17 cellular contexts compared by ENCODE assay signal in genomic region chr9:133054966-133055365, GRCh38. TPM values are rescaled to one million over a fixed set of nuclear protein-coding genes. Genes with fewer than 3 reads are reported as not detected.
DNase-seq lines count a peak whose midpoint lies in the region; ATAC-seq and TF ChIP-seq lines count a peak whose summit lies in the region.
"Had no signal": no experiment of that assay in that cellular context is flagged by ENCODE, and none has a peak within 500 bp of the region (broad histone marks: within the 10 kb centered on the region; RNA-seq: fewer than 3 reads in every experiment).

No MANE protein-coding gene starts in this region.

- H3K9ac ChIP-seq in neural progenitor cell = no peak overlapping the region

- no peak overlapping the region for H3K4me2 ChIP-seq in neural progenitor cell

- intact Hi-C loops in Right ventricle myocardium superior (cut with DNase I) (loop anchor here (5.0 kb wide), 1 partner anchor 92 kb away; no protein-coding TSS in a partner anchor), psoas muscle (cut with DNase I) (loop anchor here in 1 of 2 donors (5.0 kb wide), 1 partner anchor 52 kb away; no protein-coding TSS in a partner anchor)

- no peak overlapping the region for H3K4me3 Mint-ChIP-seq in neural progenitor cell
- H3K4me3 Mint-ChIP-seq: CD4-positive, CD25-positive, alpha-beta regulatory T cell; T-helper 1 cell treated with Interleukin-12 subunit alpha and Interleukin-12 subunit beta and Interleukin-4 antibody, amounts not matched to agents 30 μg/mL and 1 μg/mL, for 36 hours had no signal

- no peaks in the 10 kb centered on the region for H3K79me2 ChIP-seq in neural progenitor cell (ENCODE audit: low read depth)

- no peaks in the 10 kb centered on the region for H3K9me3 Mint-ChIP-seq in neural progenitor cell
- H3K9me3 Mint-ChIP-seq: T-helper 1 cell treated with Interleukin-12 subunit alpha and Interleukin-12 subunit beta and Interleukin-4 antibody, amounts not matched to agents 30 μg/mL and 1 μg/mL, for 36 hours had no signal

- H3K27me3 ChIP-seq in psoas muscle (ENCODE audit: insufficient read depth in 3 of 3, low read length in 2 of 3) = no peaks in the 10 kb centered on the region
- H3K27me3 ChIP-seq in neural progenitor cell = no peaks in the 10 kb centered on the region
- H3K27me3 ChIP-seq: adrenal gland had no signal

- H3K4me1 ChIP-seq in psoas muscle = peaks cover 8% of the 10 kb centered on the region
- H3K4me1 ChIP-seq in neural progenitor cell = peaks cover 7% of the 10 kb centered on the region
- H3K4me1 ChIP-seq: adrenal gland had no signal

- ATAC-seq in Right ventricle myocardium superior (ENCODE audit: poor library complexity) (peak; percentile 83), psoas muscle (peak; percentile 93 to 95 (median 95)), HG03571 (IDR thresholded peaks at IDR 0.05; ENCODE audit: unreplicated experiment) (no peak)
- ATAC-seq: activated CD4-positive, CD25-positive, alpha-beta regulatory T cell treated with anti-CD3 and anti-CD28 coated beads, Interleukin-2, amount 50 U/mL, for 24 hours had no signal

- H3K9me3 ChIP-seq in psoas muscle = no peaks in the 10 kb centered on the region
- no peaks in the 10 kb centered on the region for H3K9me3 ChIP-seq in neural progenitor cell (ENCODE audit: low read depth)
- H3K9me3 ChIP-seq: adrenal gland had no signal

- peaks cover 9% of the 10 kb centered on the region for H3F3A ChIP-seq in neural progenitor cell (ENCODE audit: low read depth)

- H3K27ac ChIP-seq in psoas muscle = peak overlapping the region; percentile 64
- H3K27ac ChIP-seq in neural progenitor cell = no peak overlapping the region
- H3K27ac ChIP-seq: adrenal gland had no signal

- DNase-seq in EH (ENCODE audit: low read depth) = peak; percentile 97
- peak; percentile 51 for DNase-seq in amniotic stem cell (lab: John Stamatoyannopoulos, UW)
- DNase-seq in Right ventricle myocardium superior = peak; percentile 88
- peak; percentile 72 to 85 for DNase-seq in psoas muscle
- DNase-seq in neural progenitor cell (ENCODE audit: low spot score) = no peak
- no peak for DNase-seq in middle frontal gyrus (ENCODE audit: extremely low spot score, low spot score)
- no peak for DNase-seq in iPS-NIHi11 (ENCODE audit: low spot score)
- DNase-seq: activated T-cell treated with anti-CD3 and anti-CD28 coated beads for 4 hours; adrenal gland; CD4-positive, CD25-positive, alpha-beta regulatory T cell; islet precursor cell; NCI-H1930; NCI-H526 treated with DMSO at 0.1 percent for 48 hours; stimulated activated CD4-positive, alpha-beta T cell treated with anti-CD3 and anti-CD28 coated beads, Interleukin-2, amount 100 ng/mL, for 48 hours had no signal

- peaks cover 3% of the 10 kb centered on the region for H4K20me1 ChIP-seq in neural progenitor cell (ENCODE audit: low read depth)

- no peak overlapping the region for H3K27ac Mint-ChIP-seq in neural progenitor cell
- H3K27ac Mint-ChIP-seq: CD4-positive, CD25-positive, alpha-beta regulatory T cell; T-helper 1 cell treated with Interleukin-12 subunit alpha and Interleukin-12 subunit beta and Interleukin-4 antibody, amounts not matched to agents 30 μg/mL and 1 μg/mL, for 36 hours had no signal

- peaks cover 2% of the 10 kb centered on the region for H3K27me3 Mint-ChIP-seq in neural progenitor cell (ENCODE audit: insufficient read depth, low read depth)
- H3K27me3 Mint-ChIP-seq: CD4-positive, CD25-positive, alpha-beta regulatory T cell had no signal

- peaks cover 11% of the 10 kb centered on the region for H3K4me1 Mint-ChIP-seq in neural progenitor cell

- H3K4me3 ChIP-seq in psoas muscle (no peak overlapping the region), neural progenitor cell (no peak overlapping the region)
- H3K4me3 ChIP-seq: adrenal gland had no signal

- TF ChIP-seq CTCF in psoas muscle (IDR thresholded peaks at IDR 0.05) (no peak), neural progenitor cell (IDR thresholded peaks at IDR 0.05) (no peak)

- H3K36me3 Mint-ChIP-seq in neural progenitor cell = peaks cover 28% of the 10 kb centered on the region

- no peak overlapping the region for H2AFZ ChIP-seq in neural progenitor cell (replicated peaks)

- H3K36me3 ChIP-seq in psoas muscle (ENCODE audit: insufficient read depth in 1 of 2, low read depth in 1 of 2) (peaks cover 0 to 80% of the 10 kb centered on the region in 2 donors), neural progenitor cell (no peaks in the 10 kb centered on the region)

- 20 to 36% (median 22%) methylated on average over 16 of the region's 16 CpGs for WGBS in psoas muscle, 3 donors

RNA-seq across cellular contexts. Expression of gene CEL, which starts 6.8 kb away (rescaled TPM):
- 7.3 TPM for total RNA-seq in Right ventricle myocardium superior
- total RNA-seq in psoas muscle = 1 to 10 TPM in 1 of 4 donors, under 1 TPM in 3; 0.34 to 2.0 (median 0.63) TPM
- under 1 TPM; 0.10 to 0.61 (median 0.21) TPM for polyA plus RNA-seq in psoas muscle
- 1.0 and 2.2 TPM in 2 replicates for total RNA-seq in neural progenitor cell (ENCODE audit: low replicate concordance)
- polyA plus RNA-seq: CD4-positive, CD25-positive, alpha-beta regulatory T cell had no signal

RNA-seq across cellular contexts. Expression of gene GTF3C5, which starts 24.2 kb away (rescaled TPM):
- 49.0 TPM for total RNA-seq in Right ventricle myocardium superior
- total RNA-seq in psoas muscle = 10 to 100 TPM; 34.6 to 45.8 (median 42.2) TPM
- polyA plus RNA-seq in psoas muscle = 10 to 100 TPM; 42.7 to 70.8 (median 50.4) TPM
- 77.9 and 119 TPM in 2 replicates for total RNA-seq in neural progenitor cell (ENCODE audit: low replicate concordance)

Comparison
In these comparisons a context has a peak if more than half of its experiments do, and no peak if none do; other contexts are left out.
1. DNase-seq: peak in EH (single experiment), amniotic stem cell (single experiment), Right ventricle myocardium superior (single experiment) and psoas muscle (2 of 2); none in neural progenitor cell (single experiment), middle frontal gyrus (single experiment) and iPS-NIHi11 (single experiment).